24 cellular contexts compared by ENCODE assay signal in genomic region chr5:146722361-146722779, GRCh38.
A peak's percentile ranks its signal among the peaks of the same experiment; 100 is the strongest.
DNase-seq lines count a peak whose midpoint lies in the region; ATAC-seq, FAIRE-seq and TF ChIP-seq lines count a peak whose summit lies in the region.
"Had no signal": no experiment of that assay in that cellular context is flagged by ENCODE, and none has a peak within 500 bp of the region (broad histone marks: within the 10 kb centered on the region; RNA-seq: fewer than 3 reads in every experiment).

No MANE protein-coding gene starts in this region.

- H3K36me3 Mint-ChIP-seq in type B pancreatic cell (no peaks in the 10 kb centered on the region), nephron progenitor cell (ENCODE audit: low read depth) (no peaks in the 10 kb centered on the region)
- H3K36me3 Mint-ChIP-seq: activated CD4-positive, alpha-beta memory T cell treated with anti-CD3 and anti-CD28 coated beads for 36 hours; activated naive CD4-positive, alpha-beta T cell treated with anti-CD3 and anti-CD28 coated beads, Interleukin-2, amount 50 U/mL, for 24 hours; CD4-positive, alpha-beta memory T cell had no signal

- no peaks in the 10 kb centered on the region for H3K9me3 ChIP-seq in HepG2 (ENCODE audit: low read length)
- H3K9me3 ChIP-seq in right lobe of liver, result no peaks in the 10 kb centered on the region
- no peaks in the 10 kb centered on the region for H3K9me3 ChIP-seq in hepatocyte (ENCODE audit: low read depth)
- H3K9me3 ChIP-seq: lower lobe of right lung had no signal

- H3K79me2 ChIP-seq in HepG2 (ENCODE audit: insufficient read depth, low read length) (no peaks in the 10 kb centered on the region), hepatocyte (no peaks in the 10 kb centered on the region)

- H3K27me3 ChIP-seq in HepG2 (ENCODE audit: control insufficient read depth in 1 of 2, insufficient read depth in 2 of 2, low read length in 2 of 2), result no peaks in the 10 kb centered on the region
- no peaks in the 10 kb centered on the region for H3K27me3 ChIP-seq in right lobe of liver
- H3K27me3 ChIP-seq in bronchial epithelial cell (ENCODE audit: control insufficient read depth, insufficient read depth, low read length), result no peaks in the 10 kb centered on the region
- no peaks in the 10 kb centered on the region for H3K27me3 ChIP-seq in hepatocyte

- TF ChIP-seq CTCF in HepG2 (CRISPR knock-in tag; IDR thresholded peaks at IDR 0.05) (no peak), right lobe of liver (IDR thresholded peaks at IDR 0.05) (no peak), bronchial epithelial cell (IDR thresholded peaks at IDR 0.05; ENCODE audit: insufficient read depth, low read length, severe bottlenecking) (no peak), hepatocyte (IDR thresholded peaks at IDR 0.05; ENCODE audit: poor library complexity) (no peak), type B pancreatic cell (conservative IDR thresholded peaks at IDR 0.05) (no peak), nephron progenitor cell (IDR thresholded peaks at IDR 0.05) (no peak)

- H3K27ac ChIP-seq in HepG2 (ENCODE audit: extremely low read length, insufficient read depth, low read length) (no peak overlapping the region), right lobe of liver (no peak overlapping the region), hepatocyte (no peak overlapping the region)
- H3K27ac ChIP-seq: lower lobe of right lung had no signal

- H3K27me3 Mint-ChIP-seq in type B pancreatic cell (no peaks in the 10 kb centered on the region), nephron progenitor cell (ENCODE audit: low read depth, poor library complexity) (no peaks in the 10 kb centered on the region)
- H3K27me3 Mint-ChIP-seq: activated naive CD4-positive, alpha-beta T cell treated with anti-CD3 and anti-CD28 coated beads, Interleukin-2, amount 50 U/mL, for 24 hours; activated T-helper 17 cell treated with anti-CD3 and anti-CD28 coated beads, Interleukin-2, amount 50 U/mL, for 72 hours had no signal

- DNase-seq in HepG2 (ENCODE audit: low spot score) (no peak), right lobe of liver (no peak), bronchial epithelial cell (ENCODE audit: low read depth) (peak; percentile 59), hepatocyte (ENCODE audit: low spot score) (peak; percentile 11), type B pancreatic cell (ENCODE audit: extremely low spot score, unreplicated experiment) (no peak), nephron progenitor cell (no peak), midbrain (lab: John Stamatoyannopoulos, UW) (no peak)
- DNase-seq: activated CD4-positive, alpha-beta memory T cell treated with anti-CD3 and anti-CD28 coated beads for 36 hours; activated CD8-positive, alpha-beta memory T cell treated with anti-CD3 and anti-CD28 coated beads, Interleukin-2, amount 50 U/mL, for 48 hours; aorta; CD4-positive, alpha-beta memory T cell; cerebellar nuclear complex; DMS 273 treated with DMSO at 0.1 percent for 48 hours; effector CD4-positive, alpha-beta T cell; islet precursor cell; Karpas-422; lower lobe of right lung; NCI-H1092; NCI-H187 had no signal

- H3K4me1 Mint-ChIP-seq in type B pancreatic cell (ENCODE audit: unreplicated experiment) (peaks cover 13% of the 10 kb centered on the region), nephron progenitor cell (no peaks in the 10 kb centered on the region)
- H3K4me1 Mint-ChIP-seq: activated naive CD4-positive, alpha-beta T cell treated with anti-CD3 and anti-CD28 coated beads, Interleukin-2, amount 50 U/mL, for 24 hours; activated T-helper 17 cell treated with anti-CD3 and anti-CD28 coated beads, Interleukin-2, amount 50 U/mL, for 72 hours had no signal

- POLR2A ChIA-PET in HepG2 (lab: Yijun Ruan, JAX), result no interaction called here

- FAIRE-seq in HepG2 (lab: Jason Lieb, UNC), result no peak
- FAIRE-seq in bronchial epithelial cell (lab: Jason Lieb, UNC), result peak; percentile 13

- H3K4me1 ChIP-seq in HepG2 (ENCODE audit: insufficient read depth, low read length) (no peaks in the 10 kb centered on the region), right lobe of liver (no peaks in the 10 kb centered on the region), hepatocyte (ENCODE audit: insufficient read depth) (peaks cover under 1% of the 10 kb centered on the region)
- H3K4me1 ChIP-seq: lower lobe of right lung had no signal

- no peaks in the 10 kb centered on the region for H3K9me2 ChIP-seq in hepatocyte (replicated peaks; ENCODE audit: insufficient read depth)

- H3K4me3 ChIP-seq in HepG2 (replicated peaks in 1 of 3; ENCODE audit: insufficient read depth in 1 of 3, low read depth in 2 of 3, low read length in 3 of 3), result no peak overlapping the region
- H3K4me3 ChIP-seq in right lobe of liver, result no peak overlapping the region
- no peak overlapping the region for H3K4me3 ChIP-seq in bronchial epithelial cell (ENCODE audit: low read depth, low read length)
- no peak overlapping the region for H3K4me3 ChIP-seq in hepatocyte
- H3K4me3 ChIP-seq: lower lobe of right lung had no signal

- H3K9me3 Mint-ChIP-seq in type B pancreatic cell, result no peaks in the 10 kb centered on the region
- H3K9me3 Mint-ChIP-seq in nephron progenitor cell, result no peaks in the 10 kb centered on the region
- H3K9me3 Mint-ChIP-seq: activated CD4-positive, alpha-beta memory T cell treated with anti-CD3 and anti-CD28 coated beads for 36 hours; activated naive CD4-positive, alpha-beta T cell treated with anti-CD3 and anti-CD28 coated beads, Interleukin-2, amount 50 U/mL, for 24 hours; activated T-helper 17 cell treated with anti-CD3 and anti-CD28 coated beads, Interleukin-2, amount 50 U/mL, for 72 hours had no signal

- intact Hi-C loops in HepG2 (cut with micrococcal nuclease; ENCODE audit: unreplicated experiment), result no loop called here
- intact Hi-C loops in right lobe of liver (cut with DNase I), result no loop called here

- H3K4me3 Mint-ChIP-seq in type B pancreatic cell (peak overlapping the region; percentile 24), nephron progenitor cell (no peak overlapping the region)
- H3K4me3 Mint-ChIP-seq: activated CD4-positive, alpha-beta memory T cell treated with anti-CD3 and anti-CD28 coated beads for 36 hours; activated naive CD4-positive, alpha-beta T cell treated with anti-CD3 and anti-CD28 coated beads, Interleukin-2, amount 50 U/mL, for 24 hours; activated T-helper 17 cell treated with anti-CD3 and anti-CD28 coated beads, Interleukin-2, amount 50 U/mL, for 72 hours; CD4-positive, alpha-beta memory T cell had no signal

- H3K9ac ChIP-seq in HepG2 (ENCODE audit: insufficient read depth, low read depth, low read length), result no peak overlapping the region

- CTCF ChIA-PET in HepG2 (lab: Yijun Ruan, JAX; ENCODE audit: low intra/inter-chr PET ratio, low total read pairs), result no interaction called here

- TF ChIP-seq RAD21 in HepG2 (CRISPR knock-in tag; IDR thresholded peaks at IDR 0.05), result no peak

- TF ChIP-seq EP300 in HepG2 (IDR thresholded peaks at IDR 0.05; ENCODE audit: low read depth in 2 of 2, low read length in 2 of 2) (no peak), HepG2 (CRISPR knock-in tag; IDR thresholded peaks at IDR 0.05; ENCODE audit: borderline replicate concordance) (no peak)

- H3K27ac Mint-ChIP-seq in type B pancreatic cell (peak overlapping the region; percentile 34), nephron progenitor cell (no peak overlapping the region)
- H3K27ac Mint-ChIP-seq: activated CD4-positive, alpha-beta memory T cell treated with anti-CD3 and anti-CD28 coated beads for 36 hours; activated naive CD4-positive, alpha-beta T cell treated with anti-CD3 and anti-CD28 coated beads, Interleukin-2, amount 50 U/mL, for 24 hours; activated T-helper 17 cell treated with anti-CD3 and anti-CD28 coated beads, Interleukin-2, amount 50 U/mL, for 72 hours; CD4-positive, alpha-beta memory T cell; progenitor cell of endocrine pancreas had no signal

- in situ Hi-C loops in HepG2 (cut with HindIII; ENCODE audit: extremely low pct_ligation_motif_present, low pct_unique_long_range_greater_than_20kb), result no loop called here

- no peaks in the 10 kb centered on the region for H4K20me1 ChIP-seq in HepG2 (ENCODE audit: insufficient read depth, low read length)
- H4K20me1 ChIP-seq in hepatocyte (ENCODE audit: insufficient read depth, poor library complexity, severe bottlenecking), result no peaks in the 10 kb centered on the region

- no peak for ATAC-seq in HepG2
- ATAC-seq in right lobe of liver, result no peak
- no peak for ATAC-seq in HG03280 (IDR thresholded peaks at IDR 0.05; ENCODE audit: unreplicated experiment)
- ATAC-seq: activated T-helper 17 cell treated with anti-CD3 and anti-CD28 coated beads, Interleukin-2, amount 50 U/mL, for 72 hours; HCT116; lower lobe of right lung had no signal

- H3K4me2 ChIP-seq in HepG2 (ENCODE audit: low read depth, low read length) (no peak overlapping the region), hepatocyte (no peak overlapping the region)

- BruUV-seq in HepG2 (replicated peaks; lab: Mats Ljungman, UMichigan), result no TSS peak

- H2AFZ ChIP-seq in HepG2 (ENCODE audit: low read length), result no peak overlapping the region
- H2AFZ ChIP-seq in hepatocyte, result no peak overlapping the region

- TF ChIP-seq POLR2A in HepG2 (IDR thresholded peaks at IDR 0.05; ENCODE audit: insufficient read depth in 1 of 2, low read depth in 2 of 2, low read length in 2 of 2) (no peak), right lobe of liver (IDR thresholded peaks at IDR 0.05) (no peak)

- WGBS in HepG2 (ENCODE audit: low lambda C conversion rate), result 0% methylated on average over 1 of the region's 1 CpG
- 67% methylated on average over 1 of the region's 1 CpG for WGBS in right lobe of liver (ENCODE audit: insufficient coverage, low coverage, low lambda C conversion rate, missing lambda C conversion rate)
- 53% methylated on average over 1 of the region's 1 CpG for WGBS in hepatocyte (ENCODE audit: low lambda C conversion rate, missing lambda C conversion rate)

- H3K36me3 ChIP-seq in HepG2 (replicated peaks in 1 of 2; ENCODE audit: control insufficient read depth in 1 of 2, insufficient read depth in 2 of 2, low read length in 2 of 2), result no peaks in the 10 kb centered on the region
- H3K36me3 ChIP-seq in right lobe of liver, result no peaks in the 10 kb centered on the region
- H3K36me3 ChIP-seq in bronchial epithelial cell (ENCODE audit: control insufficient read depth, insufficient read depth, low read length), result no peaks in the 10 kb centered on the region
- no peaks in the 10 kb centered on the region for H3K36me3 ChIP-seq in hepatocyte (replicated peaks; ENCODE audit: insufficient read depth, low read depth)
- H3K36me3 ChIP-seq: lower lobe of right lung had no signal

TF ChIP-seq in HepG2, 621 proteins besides CTCF, POLR2A, EP300 and RAD21:
- TF ChIP-seq MAFF (IDR thresholded peaks at IDR 0.05; ENCODE audit: low read depth, low read length), result peak; percentile 23; the same call in 1 of the 2 replicates
- TF ChIP-seq TBX2 (CRISPR knock-in tag; IDR thresholded peaks at IDR 0.05; ENCODE audit: borderline replicate concordance), result no peak
- TF ChIP-seq MAFK (conservative IDR thresholded peaks at IDR 0.05 in 1 of 2, IDR thresholded peaks at IDR 0.05 in 1 of 2; ENCODE audit: low read length in 2 of 2), result 0 out of 4 replicates have a peak, but pooled peaks have one; percentile 5 to 26
TF ChIP-seq in HepG2: peak in this region for 2.

Comparison
In these comparisons a context has a peak if more than half of its experiments do, and no peak if none do; other contexts are left out.
1. DNase-seq: peak in bronchial epithelial cell (single experiment) and hepatocyte (single experiment); none in HepG2 (single experiment), right lobe of liver (0 of 3), type B pancreatic cell (single experiment), nephron progenitor cell (single experiment) and midbrain (single experiment).